ENCODE assay signal across 15 cellular contexts in the genomic region with DNA sequence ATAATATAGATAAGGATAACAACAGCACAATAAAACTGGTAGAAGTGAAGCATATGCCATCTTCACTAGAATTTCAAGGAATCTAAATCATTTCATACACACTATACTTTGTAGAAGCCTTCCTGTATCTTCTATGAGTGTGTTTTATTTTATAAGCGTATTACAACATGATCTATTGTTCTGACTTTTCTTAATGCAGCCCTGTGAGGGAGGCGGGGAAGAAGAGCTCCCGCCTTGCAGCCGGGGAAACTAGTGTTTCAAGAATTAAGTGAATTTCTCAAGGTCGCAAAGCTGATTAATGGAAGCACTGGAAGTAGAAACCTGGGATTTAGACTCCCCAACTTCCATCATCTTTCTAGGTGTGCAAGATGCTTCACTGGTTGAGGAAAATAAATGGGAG. TPM values are rescaled to one million over a fixed set of nuclear protein-coding genes. Genes with fewer than 3 reads are reported as not detected.
DNase-seq lines count a peak whose midpoint lies in the region; ATAC-seq and TF ChIP-seq lines count a peak whose summit lies in the region.
"Had no signal": no experiment of that assay in that cellular context is flagged by ENCODE, and none has a peak within 500 bp of the region (broad histone marks: within the 10 kb centered on the region; RNA-seq: fewer than 3 reads in every experiment).

No MANE protein-coding gene starts in this region.

- intact Hi-C loops in Right ventricle myocardium superior (cut with DNase I), result no loop called here

- no peak overlapping the region for H3K4me3 ChIP-seq in right atrium auricular region

- no peaks in the 10 kb centered on the region for H3K9me3 Mint-ChIP-seq in nephron progenitor cell
- no peaks in the 10 kb centered on the region for H3K9me3 Mint-ChIP-seq in type B pancreatic cell
- H3K9me3 Mint-ChIP-seq: activated T-cell treated with anti-CD3 and anti-CD28 coated beads, Interleukin-2, amount 50 U/mL, for 4 hours; dendritic cell treated with granulocyte-macrophage colony-stimulating factor and Interleukin-4, amounts not matched to agents 40 ng/mL and 50 ng/mL, for 4 days had no signal

- no peaks in the 10 kb centered on the region for H3K36me3 ChIP-seq in right atrium auricular region

- H3K27me3 ChIP-seq in right atrium auricular region, result no peaks in the 10 kb centered on the region

- H3K4me1 ChIP-seq in right atrium auricular region, result peaks cover 0 to 91% of the 10 kb centered on the region in 2 donors

- peak overlapping the region; percentile 61 for H3K4me3 Mint-ChIP-seq in nephron progenitor cell
- H3K4me3 Mint-ChIP-seq in type B pancreatic cell, result peak overlapping the region; percentile 81
- H3K4me3 Mint-ChIP-seq: activated T-cell treated with anti-CD3 and anti-CD28 coated beads, Interleukin-2, amount 50 U/mL, for 4 hours; dendritic cell treated with granulocyte-macrophage colony-stimulating factor and Interleukin-4, amounts not matched to agents 40 ng/mL and 50 ng/mL, for 4 days had no signal

- H3K27me3 Mint-ChIP-seq in nephron progenitor cell (ENCODE audit: low read depth, poor library complexity) (peaks cover 2% of the 10 kb centered on the region), type B pancreatic cell (no peaks in the 10 kb centered on the region)
- H3K27me3 Mint-ChIP-seq: dendritic cell treated with granulocyte-macrophage colony-stimulating factor and Interleukin-4, amounts not matched to agents 40 ng/mL and 50 ng/mL, for 4 days had no signal

- DNase-seq in right atrium auricular region (ENCODE audit: low spot score) (no peak), Right ventricle myocardium superior (no peak), nephron progenitor cell (no peak), type B pancreatic cell (ENCODE audit: extremely low spot score, unreplicated experiment) (no peak), KBM-7 (no peak), HCEC 1CT (no peak)
- DNase-seq in stimulated activated naive CD4-positive, alpha-beta T cell treated with Interleukin-2 at 50 U/mL for 16 hours (lab: John Stamatoyannopoulos, UW), result no peak
- DNase-seq: activated CD4-positive, alpha-beta T cell treated with anti-CD3 and anti-CD28 coated beads, Interleukin-2, amount 50 U/mL, for 1 hour; activated T-cell treated with anti-CD3 and anti-CD28 coated beads, Interleukin-2, amount 50 U/mL, for 4 hours; COR-L47; foreskin fibroblast; NCI-H1930; stimulated activated CD4-positive, alpha-beta T cell treated with anti-CD3 and anti-CD28 coated beads, Interleukin-4, amount 100 ng/mL, for 4 hours had no signal

- peak overlapping the region; percentile 15 to 35 for H3K27ac ChIP-seq in right atrium auricular region

- peak overlapping the region; percentile 94 for H3K27ac Mint-ChIP-seq in nephron progenitor cell
- peak overlapping the region; percentile 75 for H3K27ac Mint-ChIP-seq in type B pancreatic cell
- H3K27ac Mint-ChIP-seq: dendritic cell treated with granulocyte-macrophage colony-stimulating factor and Interleukin-4, amounts not matched to agents 40 ng/mL and 50 ng/mL, for 4 days had no signal

- TF ChIP-seq CTCF in right atrium auricular region (IDR thresholded peaks at IDR 0.05) (no peak), nephron progenitor cell (IDR thresholded peaks at IDR 0.05) (no peak), type B pancreatic cell (conservative IDR thresholded peaks at IDR 0.05) (no peak)

- ATAC-seq in Right ventricle myocardium superior (ENCODE audit: poor library complexity), result no peak
- ATAC-seq in esophagus mucosa, result peak; percentile 53
- ATAC-seq: activated T-cell treated with anti-CD3 and anti-CD28 coated beads, Interleukin-2, amount 50 U/mL, for 4 hours had no signal

- no peaks in the 10 kb centered on the region for H3K9me3 ChIP-seq in right atrium auricular region

- in situ Hi-C loops in KBM-7 (cut with MboI; ENCODE audit: low pct_unique_long_range_greater_than_20kb, low sequenced_read_pairs), result no loop called here

- H3K36me3 Mint-ChIP-seq in nephron progenitor cell (ENCODE audit: low read depth) (peaks cover 40% of the 10 kb centered on the region), type B pancreatic cell (peaks cover 27% of the 10 kb centered on the region)

- H3K4me1 Mint-ChIP-seq in nephron progenitor cell (peaks cover 98% of the 10 kb centered on the region), type B pancreatic cell (ENCODE audit: unreplicated experiment) (peaks cover 94% of the 10 kb centered on the region)

RNA-seq across cellular contexts. Expression of a gene that starts 33.0 kb away (rescaled TPM):
- total RNA-seq in right atrium auricular region (10 to 100 TPM; 30.2 to 64.6 TPM), Right ventricle myocardium superior (23.0 TPM), esophagus mucosa (36.3 TPM), type B pancreatic cell (ENCODE audit: low replicate concordance) (78.5 and 111 TPM in 2 replicates)
